In the genomic region with DNA sequence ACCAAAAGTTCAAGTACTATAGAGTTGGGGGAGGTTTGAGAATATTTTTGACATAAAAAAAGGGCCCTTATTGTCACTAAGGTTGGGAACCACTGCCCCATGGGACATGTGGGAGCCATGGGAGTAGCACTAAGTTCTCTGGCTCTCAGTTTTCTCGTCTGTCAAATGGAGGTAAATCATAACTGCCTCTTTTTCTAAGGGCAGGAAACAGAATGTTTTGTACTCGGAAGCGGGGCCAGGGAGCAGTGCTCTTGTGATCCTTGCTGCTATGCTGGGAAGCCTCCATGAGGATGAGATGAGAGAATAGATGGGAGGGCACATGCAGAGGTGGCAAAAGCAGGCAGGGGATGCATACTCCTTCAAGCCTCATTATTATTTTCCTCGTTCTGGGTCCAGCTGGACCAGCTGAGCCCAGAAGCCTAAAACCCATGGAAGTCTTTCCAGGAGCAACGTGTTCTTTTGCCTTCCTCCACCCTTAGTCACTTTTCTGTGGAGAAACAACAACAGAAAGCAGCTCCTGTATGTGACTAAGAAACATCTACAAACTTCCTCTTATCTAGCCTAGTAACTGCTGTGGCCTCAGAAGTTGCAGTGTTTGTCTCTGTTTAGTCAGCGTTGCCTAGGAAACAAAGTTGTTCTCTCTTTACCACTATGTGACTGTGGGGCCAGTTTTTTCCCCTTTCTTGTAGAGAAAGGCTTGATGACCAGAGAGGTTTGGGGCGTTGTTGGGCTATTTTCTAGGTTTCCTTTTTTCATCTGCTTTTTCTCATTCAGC, we compare ENCODE assay signal across 1 cellular context.
TF ChIP-seq lines count a peak whose summit lies in the region.

No MANE protein-coding gene starts in this region.

TF ChIP-seq in HepG2, 621 proteins besides CTCF, POLR2A, EP300 and RAD21 (continued from another document):
- TF ChIP-seq, protein P1, sequence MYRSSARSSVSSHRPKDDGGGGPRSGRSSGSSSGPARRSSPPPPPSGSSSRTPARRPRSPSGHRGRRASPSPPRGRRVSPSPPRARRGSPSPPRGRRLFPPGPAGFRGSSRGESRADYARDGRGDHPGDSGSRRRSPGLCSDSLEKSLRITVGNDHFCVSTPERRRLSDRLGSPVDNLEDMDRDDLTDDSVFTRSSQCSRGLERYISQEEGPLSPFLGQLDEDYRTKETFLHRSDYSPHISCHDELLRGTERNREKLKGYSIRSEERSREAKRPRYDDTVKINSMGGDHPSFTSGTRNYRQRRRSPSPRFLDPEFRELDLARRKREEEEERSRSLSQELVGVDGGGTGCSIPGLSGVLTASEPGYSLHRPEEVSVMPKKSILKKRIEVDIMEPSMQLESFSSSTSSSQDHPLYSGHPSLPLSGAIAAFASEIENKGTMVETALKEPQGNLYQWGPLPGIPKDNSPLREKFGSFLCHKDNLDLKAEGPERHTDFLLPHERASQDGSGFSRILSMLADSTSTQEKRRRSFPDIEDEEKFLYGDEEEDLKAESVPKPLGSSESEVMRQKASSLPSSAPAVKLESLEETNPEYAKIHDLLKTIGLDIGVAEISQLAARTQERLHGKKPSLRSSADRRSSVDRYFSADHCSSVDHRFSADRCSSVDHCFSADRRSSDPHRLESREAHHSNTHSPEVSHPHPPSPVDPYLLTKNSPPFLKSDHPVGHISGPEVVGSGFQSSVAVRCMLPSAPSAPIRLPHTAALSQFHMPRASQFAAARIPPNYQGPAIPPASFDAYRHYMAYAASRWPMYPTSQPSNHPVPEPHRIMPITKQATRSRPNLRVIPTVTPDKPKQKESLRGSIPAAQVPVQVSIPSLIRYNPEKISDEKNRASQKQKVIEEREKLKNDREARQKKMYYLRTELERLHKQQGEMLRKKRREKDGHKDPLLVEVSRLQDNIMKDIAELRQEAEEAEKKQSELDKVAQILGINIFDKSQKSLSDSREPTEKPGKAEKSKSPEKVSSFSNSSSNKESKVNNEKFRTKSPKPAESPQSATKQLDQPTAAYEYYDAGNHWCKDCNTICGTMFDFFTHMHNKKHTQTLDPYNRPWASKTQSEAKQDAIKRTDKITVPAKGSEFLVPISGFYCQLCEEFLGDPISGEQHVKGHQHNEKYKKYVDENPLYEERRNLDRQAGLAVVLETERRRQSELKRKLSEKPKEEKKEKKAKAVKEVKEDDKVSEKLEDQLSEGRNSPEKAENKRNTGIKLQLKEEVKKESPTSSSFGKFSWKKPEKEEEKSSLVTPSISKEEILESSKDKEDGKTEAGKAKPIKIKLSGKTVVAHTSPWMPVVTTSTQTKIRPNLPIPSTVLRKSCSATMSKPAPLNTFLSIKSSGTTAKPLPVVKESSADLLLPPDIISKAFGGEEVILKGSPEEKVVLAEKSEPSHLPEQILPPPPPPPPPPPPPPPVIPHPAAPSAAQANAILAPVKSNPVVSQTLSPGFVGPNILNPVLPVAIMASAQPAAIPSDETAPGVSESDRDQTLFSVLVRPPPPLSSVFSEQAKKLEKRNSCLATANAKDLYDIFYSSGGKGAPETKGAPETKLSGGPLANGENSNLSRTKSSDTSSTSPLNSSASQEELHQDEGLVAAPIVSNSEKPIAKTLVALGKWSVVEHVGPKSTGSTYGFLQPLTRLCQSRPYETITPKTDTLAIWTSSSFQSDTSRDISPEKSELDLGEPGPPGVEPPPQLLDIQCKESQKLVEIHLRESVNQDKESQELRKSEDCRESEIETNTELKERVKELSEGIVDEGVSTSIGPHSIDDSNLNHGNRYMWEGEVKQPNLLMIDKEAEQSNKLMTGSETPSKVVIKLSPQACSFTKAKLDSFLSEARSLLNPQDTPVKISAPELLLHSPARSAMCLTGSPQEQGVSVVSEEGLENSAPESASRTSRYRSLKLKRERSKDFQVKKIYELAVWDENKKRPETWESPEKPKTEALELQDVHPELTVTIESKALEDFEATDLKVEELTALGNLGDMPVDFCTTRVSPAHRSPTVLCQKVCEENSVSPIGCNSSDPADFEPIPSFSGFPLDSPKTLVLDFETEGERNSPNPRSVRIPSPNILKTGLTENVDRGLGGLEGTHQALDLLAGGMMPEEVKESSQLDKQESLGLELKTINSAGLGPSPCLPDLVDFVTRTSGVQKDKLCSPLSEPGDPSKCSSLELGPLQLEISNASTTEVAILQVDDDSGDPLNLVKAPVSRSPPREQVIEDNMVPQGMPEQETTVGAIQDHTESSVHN (CRISPR knock-in tag; IDR thresholded peaks at IDR 0.05): no peak
- TF ChIP-seq RFX3 (CRISPR knock-in tag; IDR thresholded peaks at IDR 0.05) (peak; percentile 69), ZFP36L2 (CRISPR knock-in tag; IDR thresholded peaks at IDR 0.05) (no peak), RFX1 (IDR thresholded peaks at IDR 0.05) (peak; percentile 43; the same call in 1 of the 2 replicates), SMAD3 (CRISPR knock-in tag; IDR thresholded peaks at IDR 0.05) (no peak), KDM5B (CRISPR knock-in tag; IDR thresholded peaks at IDR 0.05; ENCODE audit: borderline replicate concordance) (no peak), RELA (CRISPR knock-in tag; IDR thresholded peaks at IDR 0.05) (no peak)
